In genomic region chr14:24144451-24144850, GRCh38 we compare ENCODE assay signal across 19 cellular contexts. TPM values are rescaled to one million over a fixed set of nuclear protein-coding genes. Genes with fewer than 3 reads are reported as not detected.
DNase-seq lines count a peak whose midpoint lies in the region; ATAC-seq, FAIRE-seq and TF ChIP-seq lines count a peak whose summit lies in the region.
"Had no signal": no experiment of that assay in that cellular context is flagged by ENCODE, and none has a peak within 500 bp of the region (broad histone marks: within the 10 kb centered on the region; RNA-seq: fewer than 3 reads in every experiment).

No MANE protein-coding gene starts in this region.

- H3K27ac ChIP-seq in astrocyte (ENCODE audit: low read depth, low read length) (no peak overlapping the region), osteoblast (ENCODE audit: low read depth, low read length) (peak overlapping the region; percentile 47)
- H3K27ac ChIP-seq: brain microvascular endothelial cell, parathyroid adenoma had no signal

- H3K4me2 ChIP-seq in astrocyte (ENCODE audit: low read length) (no peak overlapping the region), osteoblast (ENCODE audit: insufficient read depth, low read length) (no peak overlapping the region)

- peak overlapping the region; percentile 94 for H3K4me3 Mint-ChIP-seq in activated CD8-positive, alpha-beta memory T cell treated with anti-CD3 and anti-CD28 coated beads, Interleukin-2, amount 10 ng/mL, durations not matched to agents 7 days and 5 days
- H3K4me3 Mint-ChIP-seq in HFFc6, result peak overlapping the region; percentile 50; the same call in 1 of the 2 replicates
- peak overlapping the region; percentile 75 for H3K4me3 Mint-ChIP-seq in astrocyte (ENCODE audit: unreplicated experiment)

- H4K20me1 ChIP-seq in astrocyte (ENCODE audit: insufficient read depth, low read length) (peaks cover 21% of the 10 kb centered on the region), osteoblast (ENCODE audit: insufficient read depth, low read length) (peaks cover 12% of the 10 kb centered on the region)

- CTCF ChIA-PET in activated CD8-positive, alpha-beta memory T cell treated with anti-CD3 and anti-CD28 coated beads, Interleukin-2, amount 10 ng/mL, durations not matched to agents 7 days and 5 days (lab: Charles Lee), result interaction anchor here (2.4 kb wide), 1 partner anchor 17 kb away, joined by 10 read pairs; the partner anchor contains the start of gene IRF9

- FAIRE-seq in astrocyte (lab: Jason Lieb, UNC), result no peak
- FAIRE-seq in HTR-8/SVneo (lab: Jason Lieb, UNC), result no peak

- no peak overlapping the region for H3K9ac ChIP-seq in astrocyte (ENCODE audit: low read length)
- H3K9ac ChIP-seq: parathyroid adenoma had no signal

- H3K27ac Mint-ChIP-seq in activated CD8-positive, alpha-beta memory T cell treated with anti-CD3 and anti-CD28 coated beads, Interleukin-2, amount 10 ng/mL, durations not matched to agents 7 days and 5 days, result peak overlapping the region; percentile 64
- peak overlapping the region; percentile 55; the same call in 1 of the 2 replicates for H3K27ac Mint-ChIP-seq in HFFc6
- H3K27ac Mint-ChIP-seq in astrocyte (ENCODE audit: unreplicated experiment), result no peak overlapping the region

- H3K9me3 ChIP-seq in astrocyte (ENCODE audit: insufficient read depth, low read depth, low read length) (no peaks in the 10 kb centered on the region), osteoblast (ENCODE audit: low read depth, low read length) (no peaks in the 10 kb centered on the region)

- H3K4me1 Mint-ChIP-seq in activated CD8-positive, alpha-beta memory T cell treated with anti-CD3 and anti-CD28 coated beads, Interleukin-2, amount 10 ng/mL, durations not matched to agents 7 days and 5 days, result peaks cover 61% of the 10 kb centered on the region
- peaks cover 65% of the 10 kb centered on the region for H3K4me1 Mint-ChIP-seq in HFFc6 (ENCODE audit: low read depth)
- peaks cover 35% of the 10 kb centered on the region for H3K4me1 Mint-ChIP-seq in astrocyte (ENCODE audit: low read depth, unreplicated experiment)

- no peak for DNase-seq in activated CD8-positive, alpha-beta memory T cell treated with anti-CD3 and anti-CD28 coated beads, Interleukin-2, amount 10 ng/mL, durations not matched to agents 7 days and 5 days
- no peak for DNase-seq in activated CD8-positive, alpha-beta memory T cell treated with anti-CD3 and anti-CD28 coated beads, Interleukin-2, amount 50 U/mL, for 48 hours
- DNase-seq in HFFc6 (no peak), astrocyte (ENCODE audit: low read depth) (no peak), osteoblast (ENCODE audit: insufficient read length, low spot score, missing footprints) (no peak), sciatic nerve (ENCODE audit: low spot score) (no peak), HTR-8/SVneo (ENCODE audit: insufficient read length, low spot score) (no peak)
- DNase-seq: activated CD4-positive, CD25-positive, alpha-beta regulatory T cell treated with anti-CD3 and anti-CD28 coated beads, Interleukin-2, amount 50 U/mL, for 72 hours; activated effector memory CD4-positive, alpha-beta T cell treated with Interleukin-2 at 50 U/mL for 16 hours; brain microvascular endothelial cell; GDM1; hippocampal formation; NCI-H1092; NCI-H2171 treated with DMSO at 0.1 percent for 48 hours; trophoblast cell had no signal

- H3K4me3 ChIP-seq in astrocyte (ENCODE audit: insufficient read depth, low read depth, low read length), result no peak overlapping the region
- no peak overlapping the region for H3K4me3 ChIP-seq in osteoblast (ENCODE audit: insufficient read depth, low read length)
- H3K4me3 ChIP-seq: dorsolateral prefrontal cortex, skin epidermis had no signal

- peaks cover 69% of the 10 kb centered on the region for H3K36me3 Mint-ChIP-seq in activated CD8-positive, alpha-beta memory T cell treated with anti-CD3 and anti-CD28 coated beads, Interleukin-2, amount 10 ng/mL, durations not matched to agents 7 days and 5 days
- H3K36me3 Mint-ChIP-seq in HFFc6 (ENCODE audit: low read depth) (peaks cover 18% of the 10 kb centered on the region), astrocyte (ENCODE audit: low read depth, unreplicated experiment) (peaks cover 2% of the 10 kb centered on the region)

- no peaks in the 10 kb centered on the region for H3K27me3 Mint-ChIP-seq in activated CD8-positive, alpha-beta memory T cell treated with anti-CD3 and anti-CD28 coated beads, Interleukin-2, amount 10 ng/mL, durations not matched to agents 7 days and 5 days
- H3K27me3 Mint-ChIP-seq in HFFc6 (ENCODE audit: insufficient read depth) (peaks cover 11% of the 10 kb centered on the region), astrocyte (ENCODE audit: low read depth, unreplicated experiment) (no peaks in the 10 kb centered on the region)

- intact Hi-C loops in sciatic nerve (cut with DNase I), result no loop called here

- H3K27me3 ChIP-seq in astrocyte (ENCODE audit: insufficient read depth, low read length) (no peaks in the 10 kb centered on the region), osteoblast (ENCODE audit: insufficient read depth, low read length) (no peaks in the 10 kb centered on the region)
- H3K27me3 ChIP-seq: brain microvascular endothelial cell, dorsolateral prefrontal cortex had no signal

- TF ChIP-seq CTCF in HFFc6 (IDR thresholded peaks at IDR 0.05), result no peak
- no peak for TF ChIP-seq CTCF in astrocyte (IDR thresholded peaks at IDR 0.05; ENCODE audit: insufficient read depth, low read depth, low read length)
- TF ChIP-seq CTCF in osteoblast (IDR thresholded peaks at IDR 0.05; ENCODE audit: extremely low read depth, low read depth, low read length), result no peak

- peaks cover 9% of the 10 kb centered on the region for H3K36me3 ChIP-seq in astrocyte (ENCODE audit: insufficient read depth, low read length)
- H3K36me3 ChIP-seq in osteoblast (ENCODE audit: insufficient read depth, low read length), result peaks cover 16% of the 10 kb centered on the region

- H3K4me1 ChIP-seq in astrocyte (ENCODE audit: insufficient read depth, low read length) (peaks cover 31% of the 10 kb centered on the region), osteoblast (ENCODE audit: insufficient read depth, low read length) (peaks cover 46% of the 10 kb centered on the region)

- no peaks in the 10 kb centered on the region for H3K9me3 Mint-ChIP-seq in activated CD8-positive, alpha-beta memory T cell treated with anti-CD3 and anti-CD28 coated beads, Interleukin-2, amount 10 ng/mL, durations not matched to agents 7 days and 5 days (ENCODE audit: low read depth)
- H3K9me3 Mint-ChIP-seq in HFFc6 (no peaks in the 10 kb centered on the region), astrocyte (ENCODE audit: unreplicated experiment) (no peaks in the 10 kb centered on the region)

- H2AFZ ChIP-seq in astrocyte (ENCODE audit: low read depth, low read length) (no peak overlapping the region), osteoblast (ENCODE audit: low read length) (no peak overlapping the region)
- H2AFZ ChIP-seq: parathyroid adenoma had no signal

- peaks cover 59% of the 10 kb centered on the region for H3K79me2 ChIP-seq in astrocyte (ENCODE audit: insufficient read depth, low read length)
- peaks cover 54% of the 10 kb centered on the region for H3K79me2 ChIP-seq in osteoblast (ENCODE audit: insufficient read depth, low read length)

- ATAC-seq in activated CD8-positive, alpha-beta memory T cell treated with anti-CD3 and anti-CD28 coated beads, Interleukin-2, amount 10 ng/mL, durations not matched to agents 7 days and 5 days, result no peak
- ATAC-seq in sciatic nerve, result no peak
- ATAC-seq in GM21390 (IDR thresholded peaks at IDR 0.05; ENCODE audit: unreplicated experiment), result no peak

RNA-seq across cellular contexts. Expression of gene PSME2, which starts 2.0 kb away (rescaled TPM):
- 100 to 1,000 TPM; 577 to 623 TPM for total RNA-seq in activated CD8-positive, alpha-beta memory T cell treated with anti-CD3 and anti-CD28 coated beads, Interleukin-2, amount 10 ng/mL, durations not matched to agents 7 days and 5 days
- total RNA-seq in HFFc6 (2021; fragmentation: NEBNext Ultra II Directional; extraction: Animal tissue kit (Norgen Biotek cat#: 25700)), result 100 to 1,000 TPM; 108 to 143 (median 136) TPM
- 173 TPM in 2 replicates for total RNA-seq in astrocyte
- total RNA-seq in osteoblast, result 47.7 and 55.7 TPM in 2 replicates
- total RNA-seq in sciatic nerve, result 77.7 TPM

RNA-seq across cellular contexts. Expression of gene RNF31, which starts 2.8 kb away (rescaled TPM):
- 100 to 1,000 TPM; 129 to 149 TPM for total RNA-seq in activated CD8-positive, alpha-beta memory T cell treated with anti-CD3 and anti-CD28 coated beads, Interleukin-2, amount 10 ng/mL, durations not matched to agents 7 days and 5 days
- total RNA-seq in HFFc6 (2021; fragmentation: NEBNext Ultra II Directional; extraction: Animal tissue kit (Norgen Biotek cat#: 25700)), result 10 to 100 TPM; 38.5 to 53.6 (median 47.2) TPM
- total RNA-seq in astrocyte (59.0 and 69.8 TPM in 2 replicates), osteoblast (43.9 and 49.6 TPM in 2 replicates), sciatic nerve (61.5 TPM)

RNA-seq across cellular contexts. Expression of gene EMC9, which starts 3.1 kb away (rescaled TPM):
- total RNA-seq in activated CD8-positive, alpha-beta memory T cell treated with anti-CD3 and anti-CD28 coated beads, Interleukin-2, amount 10 ng/mL, durations not matched to agents 7 days and 5 days, result 10 to 100 TPM; 45.5 to 56.1 TPM
- 10 to 100 TPM; 13.2 to 17.0 (median 15.3) TPM for total RNA-seq in HFFc6 (2021; fragmentation: NEBNext Ultra II Directional; extraction: Animal tissue kit (Norgen Biotek cat#: 25700))
- total RNA-seq in astrocyte, result 16.7 and 18.5 TPM in 2 replicates
- 6.9 and 9.1 TPM in 2 replicates for total RNA-seq in osteoblast
- total RNA-seq in sciatic nerve, result 14.8 TPM

RNA-seq across cellular contexts. Expression of gene PSME1, which starts 8.5 kb away (rescaled TPM):
- 100 to 1,000 TPM; 420 to 454 TPM for total RNA-seq in activated CD8-positive, alpha-beta memory T cell treated with anti-CD3 and anti-CD28 coated beads, Interleukin-2, amount 10 ng/mL, durations not matched to agents 7 days and 5 days
- 100 to 1,000 TPM in 4 of 6 experiments, 10 to 100 TPM in 2; 88.4 to 120 (median 113) TPM for total RNA-seq in HFFc6 (2021; fragmentation: NEBNext Ultra II Directional; extraction: Animal tissue kit (Norgen Biotek cat#: 25700))
- 116 and 122 TPM in 2 replicates for total RNA-seq in astrocyte
- 95.5 and 111 TPM in 2 replicates for total RNA-seq in osteoblast
- 116 TPM for total RNA-seq in sciatic nerve

RNA-seq across cellular contexts. Expression of gene FITM1, which starts 14.0 kb away (rescaled TPM):
- under 1 TPM; 0.77 to 0.91 TPM for total RNA-seq in activated CD8-positive, alpha-beta memory T cell treated with anti-CD3 and anti-CD28 coated beads, Interleukin-2, amount 10 ng/mL, durations not matched to agents 7 days and 5 days
- not detected for total RNA-seq in HFFc6 (2021; fragmentation: NEBNext Ultra II Directional; extraction: Animal tissue kit (Norgen Biotek cat#: 25700))
- total RNA-seq in astrocyte (0.25 TPM in 1 of 2 replicates, not detected in the other), osteoblast (0.29 and 0.72 TPM in 2 replicates), sciatic nerve (0.76 TPM)
